In genomic region chr1:42817440-42817767, GRCh38 we compare ENCODE assay signal across 8 cellular contexts. TPM values are rescaled to one million over a fixed set of nuclear protein-coding genes. Genes with fewer than 3 reads are reported as not detected.
DNase-seq lines count a peak whose midpoint lies in the region; ATAC-seq and TF ChIP-seq lines count a peak whose summit lies in the region.

No MANE protein-coding gene starts in this region.

- H3K9ac ChIP-seq in skeletal muscle satellite cell (ENCODE audit: low read depth, low read length) = peak overlapping the region; percentile 99

- peak overlapping the region; percentile 100 for H3K27ac ChIP-seq in SJSA1

- H3K9me3 ChIP-seq in SJSA1 (replicated peaks) (no peaks in the 10 kb centered on the region), skeletal muscle satellite cell (replicated peaks; ENCODE audit: low read length) (no peaks in the 10 kb centered on the region)

- H3K4me3 ChIP-seq in SJSA1 (peak overlapping the region; percentile 94), fibroblast of pulmonary artery (replicated peaks; ENCODE audit: low read depth, low read length) (peak overlapping the region; percentile 66), skeletal muscle satellite cell (ENCODE audit: low read length) (peak overlapping the region; percentile 99)

- peak overlapping the region; percentile 84 for H3K4me2 ChIP-seq in skeletal muscle satellite cell (ENCODE audit: low read length)

- DNase-seq in SJSA1 (ENCODE audit: low read depth in 1 of 2, low spot score in 2 of 2) (peak in 1 of 2 experiments; percentile 57), fibroblast of pulmonary artery (ENCODE audit: low read depth) (no peak), HK-2 (ENCODE audit: unreplicated experiment) (no peak)
- no peak for DNase-seq in stimulated activated CD4-positive, alpha-beta T cell treated with anti-CD3 and anti-CD28 coated beads, Interleukin-2, amount 100 ng/mL, for 48 hours
- DNase-seq in effector CD4-positive, alpha-beta T cell = no peak

- H3K27me3 ChIP-seq in SJSA1 (replicated peaks) (no peaks in the 10 kb centered on the region), skeletal muscle satellite cell (ENCODE audit: control insufficient read depth, insufficient read depth, low read length) (no peaks in the 10 kb centered on the region)

- peaks cover 20% of the 10 kb centered on the region for H3K4me1 ChIP-seq in SJSA1 (replicated peaks)
- H3K4me1 ChIP-seq in skeletal muscle satellite cell (ENCODE audit: control insufficient read depth, insufficient read depth, low read length) = peaks cover 16% of the 10 kb centered on the region

- ATAC-seq in GM19455 (IDR thresholded peaks at IDR 0.05; ENCODE audit: unreplicated experiment) (peak; percentile 6), HG03045 (IDR thresholded peaks at IDR 0.05; ENCODE audit: unreplicated experiment) (no peak)

- peaks cover 8% of the 10 kb centered on the region for H3K36me3 ChIP-seq in SJSA1
- H3K36me3 ChIP-seq in skeletal muscle satellite cell (ENCODE audit: insufficient read depth, low read length) = no peaks in the 10 kb centered on the region

- no peak for TF ChIP-seq CTCF in fibroblast of pulmonary artery (IDR thresholded peaks at IDR 0.05; ENCODE audit: low read length, missing control alignments)

RNA-seq across cellular contexts. Expression of gene SVBP, which starts 0.2 kb away (rescaled TPM):
- total RNA-seq in SJSA1 (2014; rRNA removed; shearing (Covaris generic)) = 46.6 and 48.0 TPM in 2 replicates
- 7.4 and 9.2 TPM in 2 replicates for total RNA-seq in skeletal muscle satellite cell (2012; rRNA removed)

RNA-seq across cellular contexts. Expression of gene ERMAP, which starts 0.5 kb away (rescaled TPM):
- total RNA-seq in SJSA1 (2014; rRNA removed; shearing (Covaris generic)) = 8.2 and 9.4 TPM in 2 replicates
- total RNA-seq in skeletal muscle satellite cell (2012; rRNA removed) = 5.5 and 6.6 TPM in 2 replicates

RNA-seq across cellular contexts. Expression of gene ZNF691, which starts 29.0 kb away (rescaled TPM):
- total RNA-seq in SJSA1 (2014; rRNA removed; shearing (Covaris generic)) = 7.3 and 7.9 TPM in 2 replicates
- total RNA-seq in skeletal muscle satellite cell (2012; rRNA removed) = 7.1 and 8.5 TPM in 2 replicates

RNA-seq across cellular contexts. Expression of gene TMEM269, which starts 32.6 kb away (rescaled TPM):
- total RNA-seq in SJSA1 (2014; rRNA removed; shearing (Covaris generic)) = not detected in 2 replicates
- total RNA-seq in skeletal muscle satellite cell (2012; rRNA removed) = under 0.01 TPM in 2 replicates

RNA-seq across cellular contexts. Expression of gene C1orf50, which starts 50.4 kb away (rescaled TPM):
- total RNA-seq in SJSA1 (2014; rRNA removed; shearing (Covaris generic)) = 0.69 and 4.2 TPM in 2 replicates
- 2.5 and 4.8 TPM in 2 replicates for total RNA-seq in skeletal muscle satellite cell (2012; rRNA removed)
